In genomic region chr17:78257810-78258322, GRCh38 we compare ENCODE assay signal across 9 cellular contexts. TPM values are rescaled to one million over a fixed set of nuclear protein-coding genes. Genes with fewer than 3 reads are reported as not detected.
DNase-seq lines count a peak whose midpoint lies in the region; ATAC-seq, FAIRE-seq and TF ChIP-seq lines count a peak whose summit lies in the region.
"Had no signal": no experiment of that assay in that cellular context is flagged by ENCODE, and none has a peak within 500 bp of the region (broad histone marks: within the 10 kb centered on the region; RNA-seq: fewer than 3 reads in every experiment).

No MANE protein-coding gene starts in this region.

- H3K36me3 ChIP-seq in H1 (ENCODE audit: control insufficient read depth in 2 of 4, insufficient read depth in 4 of 4, low read length in 3 of 4) (no peaks in the 10 kb centered on the region), rectal smooth muscle tissue (ENCODE audit: control insufficient read depth, insufficient read depth, low read length) (no peaks in the 10 kb centered on the region)

- no peak for ATAC-seq in HG03039 (IDR thresholded peaks at IDR 0.05; ENCODE audit: unreplicated experiment)

- 0 out of 2 replicates have a peak overlapping the region, but pooled peaks have one; percentile 72 for H2BK20ac ChIP-seq in H1 (ENCODE audit: low read length)

- POLR2A ChIA-PET in H1 (lab: Charles Lee; ENCODE audit: partially characterized antibody) = interaction anchor here (1.6 to 4.0 kb wide), 2 partner anchors 12 to 71 kb away, joined by 5 to 23 read pairs; partner anchors contain the start of genes AFMID and TK1

- no peaks in the 10 kb centered on the region for H3K79me2 ChIP-seq in H1 (ENCODE audit: control insufficient read depth in 1 of 2, insufficient read depth in 2 of 2, low read length in 2 of 2)

- peaks cover 4% of the 10 kb centered on the region; the same call in 1 of the 2 replicates for H3K23me2 ChIP-seq in H1 (ENCODE audit: low read depth, low read length)

- H2AK5ac ChIP-seq in H1 (ENCODE audit: low read depth, low read length) = peak overlapping the region; percentile 70; the same call in 1 of the 2 replicates

- no peaks in the 10 kb centered on the region for H3K9me3 ChIP-seq in H1 (ENCODE audit: insufficient read depth in 2 of 2, low read depth in 1 of 2, low read length in 1 of 2)

- no peak overlapping the region for H4K5ac ChIP-seq in H1 (ENCODE audit: insufficient read length, low read depth, low read length)

- peak; percentile 4 for TF ChIP-seq POLR2A in GM19193 (IDR thresholded peaks at IDR 0.05; ENCODE audit: extremely low read depth, insufficient read depth, insufficient read length)
- no peak for TF ChIP-seq POLR2A in H1 (IDR thresholded peaks at IDR 0.05; ENCODE audit: control extremely low read depth in 1 of 2, low read depth in 2 of 2, low read length in 2 of 2)

- no peak for TF ChIP-seq EP300 in H1 (IDR thresholded peaks at IDR 0.05; ENCODE audit: borderline replicate concordance in 1 of 2, low read depth in 2 of 2, low read length in 2 of 2)

- peak overlapping the region; percentile 83 for H3K18ac ChIP-seq in H1 (ENCODE audit: extremely low read depth, low read length)

- peak overlapping the region; percentile 32 for H3K4ac ChIP-seq in H1 (replicated peaks; ENCODE audit: insufficient read length, low read depth, low read length)

- H3K27ac ChIP-seq in H1 (ENCODE audit: low read depth, low read length) (no peak overlapping the region), rectal smooth muscle tissue (ENCODE audit: low read depth, low read length) (peak overlapping the region; percentile 32)

- no peak overlapping the region for H3K9ac ChIP-seq in H1 (replicated peaks in 1 of 4; ENCODE audit: extremely low read depth in 1 of 4, low read depth in 3 of 4, low read length in 3 of 4)
- peak overlapping the region; percentile 30 for H3K9ac ChIP-seq in rectal smooth muscle tissue (ENCODE audit: low read length)

- peak overlapping the region; percentile 56 for H2BK5ac ChIP-seq in H1 (ENCODE audit: low read depth, low read length)

- TF ChIP-seq CTCF in H1 (IDR thresholded peaks at IDR 0.05; ENCODE audit: control extremely low read depth in 1 of 3, insufficient read depth in 1 of 3, low read depth in 1 of 3, low read length in 3 of 3) = no peak

- CTCF ChIA-PET in H1 (lab: Charles Lee; ENCODE audit: partially characterized antibody) = interaction anchor here (0.8 to 1.7 kb wide), 3 partner anchors 9 to 165 kb away, joined by 3 to 6 read pairs (median 3); no protein-coding TSS in a partner anchor

- H3K79me1 ChIP-seq in H1 (ENCODE audit: low read depth, low read length) = no peaks in the 10 kb centered on the region

- no peak for FAIRE-seq in H1 (lab: Jason Lieb, UNC)

- H3K56ac ChIP-seq in H1 (replicated peaks; ENCODE audit: insufficient read length, low read depth, low read length) = no peak overlapping the region

- H3K27me3 ChIP-seq in H1 (replicated peaks in 1 of 4; ENCODE audit: control insufficient read depth in 3 of 4, extremely low read depth in 1 of 4, insufficient read depth in 3 of 4, low read length in 3 of 4) (no peaks in the 10 kb centered on the region), rectal smooth muscle tissue (ENCODE audit: control insufficient read depth, insufficient read depth, low read length) (no peaks in the 10 kb centered on the region)

- no peak for TF ChIP-seq RAD21 in H1 (IDR thresholded peaks at IDR 0.05 in 1 of 2, conservative IDR thresholded peaks at IDR 0.05 in 1 of 2; ENCODE audit: low read depth in 2 of 2, low read length in 2 of 2)

- H2AFZ ChIP-seq in H1 (ENCODE audit: low read length) = no peak overlapping the region

- H3K4me2 ChIP-seq in H1 (ENCODE audit: insufficient read depth in 1 of 2, low read depth in 2 of 2, low read length in 2 of 2) = no peak overlapping the region

- 71% methylated on average over 16 of the region's 16 CpGs; no CpG with 5 or more reads in 1 of the 2 experiments for WGBS in H1 (ENCODE audit: extremely low coverage in 1 of 2, insufficient coverage in 1 of 2, insufficient read length in 1 of 2, insufficient replicate concordance in 2 of 2, low coverage in 1 of 2, low lambda C conversion rate in 2 of 2, missing lambda C conversion rate in 1 of 2), 2 experiments

- DNase-seq in RPMI8226 (peak; percentile 89), H1 (ENCODE audit: low read depth in 1 of 2, low spot score in 2 of 2) (no peak), nucleus accumbens (lab: John Stamatoyannopoulos, UW) (no peak), DMS79 (lab: John Stamatoyannopoulos, UW) (no peak), GM19238 (ENCODE audit: insufficient read length, low spot score) (no peak)

- H3K14ac ChIP-seq in H1 (ENCODE audit: insufficient read length) = no peak overlapping the region

- H3K4me3 ChIP-seq in H1 (ENCODE audit: extremely low read depth in 1 of 4, insufficient read depth in 2 of 4, low read depth in 3 of 4, low read length in 4 of 4) = no peak overlapping the region
- H3K4me3 ChIP-seq in rectal smooth muscle tissue (ENCODE audit: low read length) = no peak overlapping the region

- H3K4me1 ChIP-seq in H1 (replicated peaks in 1 of 4; ENCODE audit: control insufficient read depth in 3 of 4, insufficient read depth in 4 of 4, low read length in 3 of 4) (peaks cover 0 to 25% (median 20%) of the 10 kb centered on the region in 4 experiments; a peak in 6 of 7 replicates), rectal smooth muscle tissue (ENCODE audit: control insufficient read depth, insufficient read depth, low read length) (peaks cover 2% of the 10 kb centered on the region)

- H3K23ac ChIP-seq in H1 (ENCODE audit: insufficient read length) = no peak overlapping the region

- peak overlapping the region; percentile 88 for H4K91ac ChIP-seq in H1 (replicated peaks; ENCODE audit: insufficient read length, low read length)

- no peak overlapping the region; the same call in 1 of the 2 replicates for H4K8ac ChIP-seq in H1 (ENCODE audit: extremely low read depth, insufficient read depth, low read length)

- peak overlapping the region; percentile 75; the same call in 1 of the 2 replicates for H2BK15ac ChIP-seq in H1 (ENCODE audit: low read length)

- H2BK120ac ChIP-seq in H1 (replicated peaks; ENCODE audit: low read depth, low read length) = no peak overlapping the region

- peak overlapping the region; percentile 80; the same call in 1 of the 2 replicates for H2BK12ac ChIP-seq in H1 (ENCODE audit: low read depth, low read length)

- peaks cover 0 to 2% of the 10 kb centered on the region in 2 experiments for H4K20me1 ChIP-seq in H1 (replicated peaks in 1 of 2; ENCODE audit: control insufficient read depth in 1 of 2, insufficient read depth in 2 of 2, low read length in 2 of 2)

TF ChIP-seq in H1, 55 proteins besides CTCF, POLR2A, EP300 and RAD21 (continues in another document):
- TF ChIP-seq BACH1 (IDR thresholded peaks at IDR 0.05; ENCODE audit: low read length) = no peak
- no peak for TF ChIP-seq TCF12 (IDR thresholded peaks at IDR 0.05; ENCODE audit: low read depth, low read length)
- no peak for TF ChIP-seq ATF3 (IDR thresholded peaks at IDR 0.05; ENCODE audit: insufficient read depth, low read depth, low read length)
- TF ChIP-seq SP2 (IDR thresholded peaks at IDR 0.05; ENCODE audit: low read length) = no peak
- TF ChIP-seq RXRA (IDR thresholded peaks at IDR 0.05; ENCODE audit: insufficient read depth, low read depth, low read length) = no peak
- no peak for TF ChIP-seq HDAC2 (IDR thresholded peaks at IDR 0.05; ENCODE audit: borderline replicate concordance in 1 of 2, low read depth in 2 of 2, low read length in 2 of 2)
- TF ChIP-seq JUND (IDR thresholded peaks at IDR 0.05; ENCODE audit: low read length) = no peak
- TF ChIP-seq USF2 (IDR thresholded peaks at IDR 0.05; ENCODE audit: low read length) = no peak
- TF ChIP-seq CREB1 (IDR thresholded peaks at IDR 0.05) = no peak
- no peak for TF ChIP-seq KDM1A (IDR thresholded peaks at IDR 0.05; ENCODE audit: borderline replicate concordance, low read length)

RNA-seq across cellular contexts. Expression of gene TMEM235, which starts 26.4 kb away (rescaled TPM):
- total RNA-seq in H1 (2021; fragmentation: NEBNext Ultra II Directional; extraction: Animal tissue kit (Norgen Biotek cat#: 25700)) = 0.15 TPM in 1 of 2 replicates, not detected in the other
- polyA plus RNA-seq in H1 (2011; rRNA removed) = 0.05 and 0.14 TPM in 2 replicates
- 0.17 TPM for polyA plus RNA-seq in H1 (2011; cell fraction: cytosol; rRNA removed)
- polyA plus RNA-seq in H1 (2011; cell fraction: nucleus; rRNA removed) = 0.68 TPM
- 0.13 to 0.36 TPM (median 0.23 TPM) in 4 replicates for polyA plus RNA-seq in H1 (2012, experiment 1 of 2)
- polyA plus RNA-seq in H1 (2012, experiment 2 of 2) = not detected
- 0.02 TPM for polyA plus RNA-seq in H1 (2013, experiment 1 of 2)
- polyA plus RNA-seq in H1 (2013, experiment 2 of 2) = not detected
- not detected in 2 replicates for polyA minus RNA-seq in H1 (2011; rRNA and poly(A)+ RNA removed)
- polyA minus RNA-seq in H1 (2011; cell fraction: cytosol; rRNA and poly(A)+ RNA removed) = not detected
- polyA minus RNA-seq in H1 (2011; cell fraction: nucleus; rRNA and poly(A)+ RNA removed) = not detected
- total RNA-seq: epithelial cell of proximal tubule had no signal

RNA-seq across cellular contexts. Expression of gene BIRC5, which starts 43.8 kb away (rescaled TPM):
- total RNA-seq in H1 (2021; fragmentation: NEBNext Ultra II Directional; extraction: Animal tissue kit (Norgen Biotek cat#: 25700)) = 106 and 108 TPM in 2 replicates
- 42.2 and 48.8 TPM in 2 replicates for polyA plus RNA-seq in H1 (2011; rRNA removed)
- 53.5 TPM for polyA plus RNA-seq in H1 (2011; cell fraction: cytosol; rRNA removed)
- polyA plus RNA-seq in H1 (2011; cell fraction: nucleus; rRNA removed) = 78.0 TPM
- 58.7 to 71.7 TPM (median 68.1 TPM) in 4 replicates for polyA plus RNA-seq in H1 (2012, experiment 1 of 2)
- 111 TPM for polyA plus RNA-seq in H1 (2012, experiment 2 of 2)
- polyA plus RNA-seq in H1 (2013, experiment 1 of 2) = 64.6 TPM
- polyA plus RNA-seq in H1 (2013, experiment 2 of 2) = 66.0 TPM
- polyA minus RNA-seq in H1 (2011; rRNA and poly(A)+ RNA removed) = 39.6 and 46.5 TPM in 2 replicates
- polyA minus RNA-seq in H1 (2011; cell fraction: cytosol; rRNA and poly(A)+ RNA removed) = 43.1 TPM
- 41.5 TPM for polyA minus RNA-seq in H1 (2011; cell fraction: nucleus; rRNA and poly(A)+ RNA removed)
